32 cellular contexts compared by ENCODE assay signal in the genomic region with DNA sequence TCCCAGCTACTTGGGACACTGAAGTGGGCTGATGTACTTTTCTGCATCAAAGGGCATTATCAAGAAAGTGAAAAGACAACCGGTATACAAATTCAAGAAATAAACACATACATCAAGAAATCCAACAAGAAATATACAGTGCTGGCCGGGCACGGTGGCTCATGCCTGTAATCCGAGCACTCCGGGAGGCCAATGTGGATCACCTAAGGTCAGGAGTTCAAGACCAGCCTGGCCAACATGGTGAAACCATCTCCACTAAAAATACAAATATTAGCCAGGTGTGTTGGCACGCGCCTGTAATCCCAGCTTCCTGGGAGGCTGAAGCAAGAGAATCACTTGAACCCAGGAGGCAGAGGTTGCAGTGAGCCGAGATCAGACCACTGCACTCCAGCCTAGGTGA. TPM values are rescaled to one million over a fixed set of nuclear protein-coding genes. Genes with fewer than 3 reads are reported as not detected.
"Had no signal": no experiment of that assay in that cellular context is flagged by ENCODE, and none has a peak within 500 bp of the region (broad histone marks: within the 10 kb centered on the region; RNA-seq: fewer than 3 reads in every experiment).

No MANE protein-coding gene starts in this region.

- H3K36me3 ChIP-seq: ascending aorta had no signal

- H3K9me3 ChIP-seq: ascending aorta had no signal

- H3K27me3 Mint-ChIP-seq: activated B cell treated with CpG ODN at 0.5 μM for 24 hours; activated CD4-positive, alpha-beta memory T cell treated with anti-CD3 and anti-CD28 coated beads for 36 hours; activated naive CD4-positive, alpha-beta T cell treated with anti-CD3 and anti-CD28 coated beads, Interleukin-2, amount 50 U/mL, for 24 hours; activated naive CD8-positive, alpha-beta T cell treated with anti-CD3 and anti-CD28 coated beads, Interleukin-2, amount 10 ng/mL, durations not matched to agents 7 days and 5 days had no signal

- H3K27me3 ChIP-seq: ascending aorta, cardiac muscle cell had no signal

- H3K9ac ChIP-seq: KMS-11 had no signal

- H3K4me3 ChIP-seq: ascending aorta, cardiac muscle cell, SK-N-MC had no signal

- H3K27ac ChIP-seq: ascending aorta, cardiac muscle cell, KMS-11, SK-N-MC had no signal

- DNase-seq: activated B cell treated with CpG ODN at 0.5 μM for 24 hours; activated CD4-positive, alpha-beta memory T cell treated with anti-CD3 and anti-CD28 coated beads for 36 hours; activated CD4-positive, alpha-beta T cell treated with anti-CD3 and anti-CD28 coated beads for 4 hours; activated CD4-positive, alpha-beta T cell treated with anti-CD3 and anti-CD28 coated beads, Interleukin-2, amount 50 U/mL, for 1 hour; activated CD4-positive, CD25-positive, alpha-beta regulatory T cell treated with anti-CD3 and anti-CD28 coated beads, Interleukin-2, amount 50 U/mL, for 72 hours; activated CD8-positive, alpha-beta memory T cell treated with anti-CD3 and anti-CD28 coated beads, Interleukin-2, amount 50 U/mL, for 48 hours; activated gamma-delta T cell; activated naive CD4-positive, alpha-beta T cell treated with Interleukin-2 at 50 U/mL for 16 hours; activated naive CD8-positive, alpha-beta T cell treated with anti-CD3 and anti-CD28 coated beads, Interleukin-2, amount 10 ng/mL, durations not matched to agents 7 days and 5 days; amygdala; MM.1S; MV-4-11; NCI-H1092; NCI-H1436 treated with DMSO at 0.1 percent for 48 hours; NCI-H1694 treated with DMSO at 0.1 percent for 48 hours; NCI-H2029; NCI-H345; NCI-H524 treated with DMSO at 0.1 percent for 48 hours; NK-92 treated with Interleukin-12 subunit alpha and Interleukin-12 subunit beta, amount 100 ng/mL, for 24 hours; Right ventricle myocardium superior had no signal

- H3K4me3 Mint-ChIP-seq: activated B cell treated with CpG ODN at 0.5 μM for 24 hours; activated CD4-positive, alpha-beta memory T cell treated with anti-CD3 and anti-CD28 coated beads for 36 hours; activated naive CD4-positive, alpha-beta T cell treated with anti-CD3 and anti-CD28 coated beads, Interleukin-2, amount 50 U/mL, for 24 hours; activated naive CD8-positive, alpha-beta T cell treated with anti-CD3 and anti-CD28 coated beads, Interleukin-2, amount 10 ng/mL, durations not matched to agents 7 days and 5 days; T-helper 1 cell treated with Interleukin-12 subunit alpha and Interleukin-12 subunit beta and Interleukin-4 antibody, amounts not matched to agents 30 μg/mL and 1 μg/mL, for 36 hours; T-helper 2 cell treated with Interferon-gamma antibody and Interleukin-4, amounts not matched to agents 5 μg/mL and 100 μg/mL, for 36 hours had no signal

- H3K4me2 ChIP-seq: KMS-11 had no signal

- H3K9me3 Mint-ChIP-seq: activated B cell treated with CpG ODN at 0.5 μM for 24 hours; activated CD4-positive, alpha-beta memory T cell treated with anti-CD3 and anti-CD28 coated beads for 36 hours; activated naive CD4-positive, alpha-beta T cell treated with anti-CD3 and anti-CD28 coated beads, Interleukin-2, amount 50 U/mL, for 24 hours; activated naive CD8-positive, alpha-beta T cell treated with anti-CD3 and anti-CD28 coated beads, Interleukin-2, amount 10 ng/mL, durations not matched to agents 7 days and 5 days; activated T-helper 2 cell treated with anti-CD3 and anti-CD28 coated beads, Interferon-gamma antibody, Interleukin-2, Interleukin-4, amounts not matched to agents 10 μg/mL and 5 μg/mL and 100 μg/mL, durations not matched to agents 14 hours and 24 hours and 36 hours; T-helper 1 cell treated with Interleukin-12 subunit alpha and Interleukin-12 subunit beta and Interleukin-4 antibody, amounts not matched to agents 30 μg/mL and 1 μg/mL, for 36 hours; T-helper 2 cell treated with Interferon-gamma antibody and Interleukin-4, amounts not matched to agents 5 μg/mL and 100 μg/mL, for 36 hours had no signal

- H3K4me1 ChIP-seq: ascending aorta had no signal

- H3K27ac Mint-ChIP-seq: activated B cell treated with CpG ODN at 0.5 μM for 24 hours; activated CD4-positive, alpha-beta memory T cell treated with anti-CD3 and anti-CD28 coated beads for 36 hours; activated naive CD4-positive, alpha-beta T cell treated with anti-CD3 and anti-CD28 coated beads, Interleukin-2, amount 50 U/mL, for 24 hours; activated naive CD8-positive, alpha-beta T cell treated with anti-CD3 and anti-CD28 coated beads, Interleukin-2, amount 10 ng/mL, durations not matched to agents 7 days and 5 days; activated T-helper 2 cell treated with anti-CD3 and anti-CD28 coated beads, Interferon-gamma antibody, Interleukin-2, Interleukin-4, amounts not matched to agents 10 μg/mL and 5 μg/mL and 100 μg/mL, durations not matched to agents 14 hours and 24 hours and 36 hours; T-helper 1 cell treated with Interleukin-12 subunit alpha and Interleukin-12 subunit beta and Interleukin-4 antibody, amounts not matched to agents 30 μg/mL and 1 μg/mL, for 36 hours; T-helper 2 cell treated with Interferon-gamma antibody and Interleukin-4, amounts not matched to agents 5 μg/mL and 100 μg/mL, for 36 hours had no signal

RNA-seq across cellular contexts. Expression of a gene that starts 38.7 kb away (rescaled TPM):
- total RNA-seq: activated CD4-positive, alpha-beta memory T cell treated with anti-CD3 and anti-CD28 coated beads for 36 hours; activated naive CD8-positive, alpha-beta T cell treated with anti-CD3 and anti-CD28 coated beads, Interleukin-2, amount 10 ng/mL, durations not matched to agents 7 days and 5 days; activated T-helper 2 cell treated with anti-CD3 and anti-CD28 coated beads, Interferon-gamma antibody, Interleukin-2, Interleukin-4, amounts not matched to agents 10 μg/mL and 5 μg/mL and 100 μg/mL, durations not matched to agents 14 hours and 24 hours and 36 hours; ascending aorta; cardiac muscle cell; LHCN-M2; NCI-H460; OCI-LY7; Right ventricle myocardium superior had no signal
- polyA plus RNA-seq: adipose tissue, cardiac muscle cell had no signal
